In genomic region chr17:44948315-44948795, GRCh38 we compare ENCODE assay signal across 8 cellular contexts. TPM values are rescaled to one million over a fixed set of nuclear protein-coding genes. Genes with fewer than 3 reads are reported as not detected.
A peak's percentile ranks its signal among the peaks of the same experiment; 100 is the strongest.
DNase-seq lines count a peak whose midpoint lies in the region; ATAC-seq, FAIRE-seq and TF ChIP-seq lines count a peak whose summit lies in the region.

No MANE protein-coding gene starts in this region.

- no peak for DNase-seq in MM.1S
- DNase-seq in effector memory CD4-positive, alpha-beta T cell: no peak
- no peak for DNase-seq in neural progenitor cell (ENCODE audit: low spot score)
- no peak for DNase-seq in NCI-H187 treated with DMSO at 0.1 percent for 48 hours (lab: John Stamatoyannopoulos, UW)
- no peak for DNase-seq in frontal cortex (ENCODE audit: low spot score in 2 of 2)

- 0 out of 2 replicates have a peak overlapping the region, but pooled peaks have one; percentile 70 for H3K9ac ChIP-seq in MM.1S (ENCODE audit: low read length)
- H3K9ac ChIP-seq in neural progenitor cell: no peak overlapping the region

- peak overlapping the region; percentile 98 for H3K27ac Mint-ChIP-seq in neural progenitor cell

- H3K9me3 ChIP-seq in MM.1S (replicated peaks; ENCODE audit: insufficient read depth, low read length): no peaks in the 10 kb centered on the region
- no peaks in the 10 kb centered on the region for H3K9me3 ChIP-seq in effector memory CD4-positive, alpha-beta T cell (ENCODE audit: control insufficient read depth, low read length)
- H3K9me3 ChIP-seq in neural progenitor cell (ENCODE audit: low read depth): no peaks in the 10 kb centered on the region

- H3K27me3 ChIP-seq in MM.1S (replicated peaks; ENCODE audit: insufficient read depth, low read length) (no peaks in the 10 kb centered on the region), neural progenitor cell (no peaks in the 10 kb centered on the region)
- no peaks in the 10 kb centered on the region for H3K27me3 ChIP-seq in effector memory CD4-positive, alpha-beta T cell (replicated peaks; ENCODE audit: control insufficient read depth, insufficient read depth, low read length, poor library complexity, severe bottlenecking)

- H3F3A ChIP-seq in MM.1S (ENCODE audit: insufficient read depth, low read length): no peaks in the 10 kb centered on the region
- peaks cover 16% of the 10 kb centered on the region for H3F3A ChIP-seq in neural progenitor cell (ENCODE audit: low read depth)

- peaks cover 19% of the 10 kb centered on the region for H3K27me3 Mint-ChIP-seq in neural progenitor cell (ENCODE audit: insufficient read depth, low read depth)

- H3K9me2 ChIP-seq in MM.1S (replicated peaks; ENCODE audit: insufficient read depth, low read length): no peaks in the 10 kb centered on the region

- H3K36me3 ChIP-seq in MM.1S (replicated peaks; ENCODE audit: insufficient read depth, low read length) (no peaks in the 10 kb centered on the region; the same call in 1 of the 2 replicates), neural progenitor cell (peaks cover 21% of the 10 kb centered on the region)
- no peaks in the 10 kb centered on the region for H3K36me3 ChIP-seq in effector memory CD4-positive, alpha-beta T cell (ENCODE audit: control insufficient read depth, insufficient read depth, low read length)

- H3K79me2 ChIP-seq in MM.1S (ENCODE audit: low read length): peaks cover 42% of the 10 kb centered on the region
- peaks cover 41% of the 10 kb centered on the region for H3K79me2 ChIP-seq in neural progenitor cell (ENCODE audit: low read depth)

- peak overlapping the region; percentile 94 for H3K27ac ChIP-seq in C4-2B
- H3K27ac ChIP-seq in MM.1S (ENCODE audit: low read length): no peak overlapping the region
- H3K27ac ChIP-seq in effector memory CD4-positive, alpha-beta T cell (ENCODE audit: insufficient read depth, low read length, poor library complexity, severe bottlenecking): no peak overlapping the region
- H3K27ac ChIP-seq in neural progenitor cell: no peak overlapping the region

- H3K9me3 Mint-ChIP-seq in neural progenitor cell: no peaks in the 10 kb centered on the region

- H3K4me1 ChIP-seq in MM.1S (ENCODE audit: low read length): peaks cover 4% of the 10 kb centered on the region
- peaks cover 8% of the 10 kb centered on the region for H3K4me1 ChIP-seq in effector memory CD4-positive, alpha-beta T cell (ENCODE audit: control insufficient read depth, insufficient read depth, low read length, poor library complexity, severe bottlenecking)
- H3K4me1 ChIP-seq in neural progenitor cell: peaks cover 11% of the 10 kb centered on the region

- H2AFZ ChIP-seq in MM.1S (ENCODE audit: low read length) (peak overlapping the region; percentile 93), neural progenitor cell (replicated peaks) (no peak overlapping the region)

- ATAC-seq in HG02571 (IDR thresholded peaks at IDR 0.05; ENCODE audit: unreplicated experiment) (no peak), GM19455 (IDR thresholded peaks at IDR 0.05; ENCODE audit: unreplicated experiment) (no peak)

- TF ChIP-seq CTCF in C4-2B (conservative IDR thresholded peaks at IDR 0.05) (no peak), MM.1S (IDR thresholded peaks at IDR 0.05; ENCODE audit: low read length) (no peak), neural progenitor cell (IDR thresholded peaks at IDR 0.05) (no peak)

- H3K4me3 Mint-ChIP-seq in neural progenitor cell: peak overlapping the region; percentile 96

- H3K4me3 ChIP-seq in MM.1S (ENCODE audit: low read length) (peak overlapping the region; percentile 91), neural progenitor cell (peak overlapping the region; percentile 95)
- peak overlapping the region; percentile 78 for H3K4me3 ChIP-seq in effector memory CD4-positive, alpha-beta T cell (ENCODE audit: insufficient read depth, low read depth, low read length, poor library complexity, severe bottlenecking)

- peaks cover 19% of the 10 kb centered on the region for H3K36me3 Mint-ChIP-seq in neural progenitor cell

- FAIRE-seq in frontal cortex (lab: Jason Lieb, UNC): no peak

- H3K4me2 ChIP-seq in MM.1S (ENCODE audit: low read depth, low read length) (peak overlapping the region; percentile 96), neural progenitor cell (peak overlapping the region; percentile 73)

- H4K20me1 ChIP-seq in MM.1S (ENCODE audit: insufficient read depth, low read length): no peaks in the 10 kb centered on the region
- H4K20me1 ChIP-seq in neural progenitor cell (ENCODE audit: low read depth): peaks cover 28% of the 10 kb centered on the region

- H3K4me1 Mint-ChIP-seq in neural progenitor cell: peaks cover 19% of the 10 kb centered on the region

RNA-seq across cellular contexts. Expression of gene KIF18B, which starts 0.8 kb away (rescaled TPM):
- 15.1 and 46.0 TPM in 2 replicates for total RNA-seq in neural progenitor cell (ENCODE audit: low replicate concordance)
- 0.41 TPM for total RNA-seq in frontal cortex

RNA-seq across cellular contexts. Expression of gene C1QL1, which starts 19.7 kb away (rescaled TPM):
- 4.7 TPM in 1 of 2 replicates, not detected in the other for total RNA-seq in neural progenitor cell (ENCODE audit: low replicate concordance)
- total RNA-seq in frontal cortex: 1.2 TPM

RNA-seq across cellular contexts. Expression of gene GFAP, which starts 33.1 kb away (rescaled TPM):
- total RNA-seq in neural progenitor cell (ENCODE audit: low replicate concordance) (0.45 and 0.46 TPM in 2 replicates), frontal cortex (155 TPM)

RNA-seq across cellular contexts. Expression of gene EFTUD2, which starts 49.1 kb away (rescaled TPM):
- 114 and 185 TPM in 2 replicates for total RNA-seq in neural progenitor cell (ENCODE audit: low replicate concordance)
- 111 TPM for total RNA-seq in frontal cortex

Comparison
In these comparisons a context has a peak if more than half of its experiments do, and no peak if none do; other contexts are left out.
1. RNA of gene KIF18B, which starts 0.8 kb away (total RNA-seq): 15.1 to 46.0 TPM in neural progenitor cell; 0.41 TPM in frontal cortex (single experiment); every median in the first group is over 10 times any median in the second.
2. RNA of gene GFAP, which starts 33.1 kb away (total RNA-seq): 155 TPM in frontal cortex (single experiment); 0.45 to 0.46 TPM in neural progenitor cell; every median in the first group is over 100 times any median in the second.
3. Peak in every context shown above with its lines, with median percentiles within 50 percentile points of each other: H3K4me3 ChIP-seq.